In genomic region chr20:10670521-10671220, GRCh38 we compare ENCODE assay signal across 8 cellular contexts. TPM values are rescaled to one million over a fixed set of nuclear protein-coding genes. Genes with fewer than 3 reads are reported as not detected.
DNase-seq lines count a peak whose midpoint lies in the region; ATAC-seq and TF ChIP-seq lines count a peak whose summit lies in the region.

No MANE protein-coding gene starts in this region.

- H3K4me1 ChIP-seq in left lung: peaks cover 10 to 74% of the 10 kb centered on the region in 2 donors
- H3K4me1 ChIP-seq in vagina: peaks cover 54% of the 10 kb centered on the region

- H3K27ac ChIP-seq in WERI-Rb-1: no peak overlapping the region
- peak overlapping the region; percentile 98 to 99 for H3K27ac ChIP-seq in left lung
- H3K27ac ChIP-seq in vagina: peak overlapping the region; percentile 97

- peak; percentile 11 for ATAC-seq in HG02981 (IDR thresholded peaks at IDR 0.05; ENCODE audit: unreplicated experiment)
- no peak for ATAC-seq in left lung

- H3K4me3 ChIP-seq in WERI-Rb-1 (ENCODE audit: low read depth, low read length) (no peak overlapping the region; the same call in 1 of the 2 replicates), left lung (peak overlapping the region; percentile 73 to 82), vagina (peak overlapping the region; percentile 91 to 97)

- H3K9me3 ChIP-seq in WERI-Rb-1 (ENCODE audit: severe bottlenecking): no peaks in the 10 kb centered on the region
- H3K9me3 ChIP-seq in left lung: no peaks in the 10 kb centered on the region
- no peaks in the 10 kb centered on the region for H3K9me3 ChIP-seq in vagina

- DNase-seq in WERI-Rb-1: peak; percentile 23
- DNase-seq in left lung: no peak
- no peak for DNase-seq in vagina (ENCODE audit: extremely low spot score in 2 of 2)
- DNase-seq in NCI-H1048 (lab: John Stamatoyannopoulos, UW): no peak
- DNase-seq in DMS153 (lab: John Stamatoyannopoulos, UW): no peak
- DNase-seq in SHP77 treated with DMSO at 0.1 percent for 48 hours (lab: John Stamatoyannopoulos, UW): no peak

- TF ChIP-seq CTCF in WERI-Rb-1 (IDR thresholded peaks at IDR 0.05; ENCODE audit: low read depth, low read length) (no peak), left lung (IDR thresholded peaks at IDR 0.05) (no peak), vagina (IDR thresholded peaks at IDR 0.05) (no peak)

- intact Hi-C loops in left lung (cut with DNase I) (loop anchor here in 1 of 2 donors (10.0 kb wide), 2 partner anchors 544 to 594 kb away; no protein-coding TSS in a partner anchor), vagina (cut with DNase I) (loop anchor here (2.0 to 10.0 kb wide), 3 partner anchors 116 to 604 kb away; no protein-coding TSS in a partner anchor)

- H3K27me3 ChIP-seq in WERI-Rb-1 (ENCODE audit: insufficient read depth, low read depth, severe bottlenecking) (peaks cover 7% of the 10 kb centered on the region), left lung (peaks cover 0 to 5% of the 10 kb centered on the region in 2 donors), vagina (no peaks in the 10 kb centered on the region)

- TF ChIP-seq POLR2A in GM18951 (IDR thresholded peaks at IDR 0.05; ENCODE audit: extremely low read depth, insufficient read depth, insufficient read length) (peak; percentile 42), vagina (IDR thresholded peaks at IDR 0.05) (no peak)

- in situ Hi-C loops in GM18951 (cut with MboI; ENCODE audit: low sequenced_read_pairs, unreplicated experiment): no loop called here

- H3K36me3 ChIP-seq in WERI-Rb-1 (no peaks in the 10 kb centered on the region), left lung (peaks cover 0 to 24% of the 10 kb centered on the region in 2 donors), vagina (peaks cover 0 to 14% of the 10 kb centered on the region in 2 donors)

RNA-seq across cellular contexts. Expression of gene JAG1, which starts 3.1 kb away (rescaled TPM):
- 10 to 100 TPM; 31.2 to 65.0 TPM for total RNA-seq in left lung
- total RNA-seq in vagina: 185 TPM
